In the genomic region with DNA sequence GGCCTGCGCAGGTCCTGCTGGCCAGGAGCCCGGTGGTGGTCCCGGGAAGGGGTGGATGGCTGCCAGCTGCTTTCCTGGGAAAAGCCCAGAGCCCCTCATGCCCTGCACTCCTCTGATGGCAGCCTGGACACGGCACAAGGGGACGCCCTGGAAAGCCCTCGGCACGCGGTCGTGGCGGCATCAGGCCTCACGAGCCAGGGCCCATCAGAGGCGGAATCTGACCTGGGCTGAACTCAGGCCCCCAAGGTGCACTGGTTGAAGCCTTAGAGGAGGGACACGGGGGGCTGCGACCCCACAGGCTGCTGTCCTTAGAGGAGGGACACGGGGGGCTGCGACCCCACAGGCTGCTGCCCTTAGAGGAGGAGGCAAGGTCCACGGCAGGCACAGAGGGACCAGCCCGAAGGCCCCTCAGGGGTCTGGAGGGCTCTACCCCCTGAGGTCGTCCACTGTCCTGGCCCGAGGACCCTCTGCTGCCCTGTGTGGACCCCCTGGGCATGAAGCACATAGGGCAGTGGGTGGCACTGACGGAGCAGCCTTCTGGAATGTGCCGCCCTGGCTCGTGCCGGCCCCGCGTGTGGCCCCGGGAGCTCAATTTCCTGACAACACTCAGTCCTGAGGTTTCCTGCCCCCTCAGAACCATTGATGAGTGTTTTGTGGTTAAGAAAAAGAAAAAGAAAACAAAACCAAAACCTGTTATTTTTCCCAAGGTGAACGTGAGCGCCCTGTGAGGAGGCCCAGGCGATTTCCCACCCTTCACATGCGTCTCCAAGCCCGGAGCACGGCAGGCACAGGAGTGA, we compare ENCODE assay signal across 11 cellular contexts. TPM values are rescaled to one million over a fixed set of nuclear protein-coding genes. Genes with fewer than 3 reads are reported as not detected.
DNase-seq lines count a peak whose midpoint lies in the region; ATAC-seq and TF ChIP-seq lines count a peak whose summit lies in the region.
"Had no signal": no experiment of that assay in that cellular context is flagged by ENCODE, and none has a peak within 500 bp of the region (broad histone marks: within the 10 kb centered on the region; RNA-seq: fewer than 3 reads in every experiment).

No MANE protein-coding gene starts in this region.

- H3K4me1 Mint-ChIP-seq in T-helper 17 cell: peaks cover 22% of the 10 kb centered on the region
- H3K4me1 Mint-ChIP-seq in activated naive CD4-positive, alpha-beta T cell treated with anti-CD3 and anti-CD28 coated beads, Interleukin-2, amount 50 U/mL, for 24 hours: peaks cover 40% of the 10 kb centered on the region

- no peak for TF ChIP-seq CTCF in lower lobe of right lung (IDR thresholded peaks at IDR 0.05)
- no peak for TF ChIP-seq CTCF in coronary artery (IDR thresholded peaks at IDR 0.05)

- H3K27ac ChIP-seq in lower lobe of right lung (no peak overlapping the region), coronary artery (no peak overlapping the region)
- H3K27ac ChIP-seq: dorsolateral prefrontal cortex, neutrophil had no signal

- intact Hi-C loops in lower lobe of right lung (cut with DNase I): no loop called here

- DNase-seq in EH (ENCODE audit: low read depth): peak; percentile 27
- DNase-seq in T-helper 17 cell: no peak
- DNase-seq in stimulated activated CD4-positive, alpha-beta T cell treated with anti-CD3 and anti-CD28 coated beads, Interleukin-12 subunit alpha, Interleukin-12 subunit beta, amount 100 ng/mL, for 4 hours: peak; percentile 48
- no peak for DNase-seq in lower lobe of right lung
- DNase-seq in coronary artery (ENCODE audit: low spot score): no peak
- DNase-seq in NAMALWA (ENCODE audit: low spot score): no peak
- DNase-seq in SW 1271 (lab: John Stamatoyannopoulos, UW): no peak
- DNase-seq: dorsolateral prefrontal cortex, NCI-H526 treated with DMSO at 0.1 percent for 48 hours had no signal

- H3K27me3 ChIP-seq in lower lobe of right lung (ENCODE audit: low read depth): peaks cover 20% of the 10 kb centered on the region
- H3K27me3 ChIP-seq: dorsolateral prefrontal cortex had no signal

- H3K27ac Mint-ChIP-seq in T-helper 17 cell: peak overlapping the region; percentile 79
- H3K27ac Mint-ChIP-seq in activated naive CD4-positive, alpha-beta T cell treated with anti-CD3 and anti-CD28 coated beads, Interleukin-2, amount 50 U/mL, for 24 hours: peak overlapping the region; percentile 86

- no peaks in the 10 kb centered on the region for H3K9me3 ChIP-seq in T-helper 17 cell (ENCODE audit: control insufficient read depth, low read length, poor library complexity, severe bottlenecking)
- no peaks in the 10 kb centered on the region for H3K9me3 ChIP-seq in lower lobe of right lung
- H3K9me3 ChIP-seq: neutrophil had no signal

- no peaks in the 10 kb centered on the region for H3K36me3 ChIP-seq in lower lobe of right lung
- H3K36me3 ChIP-seq: neutrophil had no signal

- peak overlapping the region; percentile 84 for H3K4me3 Mint-ChIP-seq in T-helper 17 cell
- H3K4me3 Mint-ChIP-seq in activated naive CD4-positive, alpha-beta T cell treated with anti-CD3 and anti-CD28 coated beads, Interleukin-2, amount 50 U/mL, for 24 hours: peak overlapping the region; percentile 77

- peaks cover 6% of the 10 kb centered on the region for H3K27me3 Mint-ChIP-seq in T-helper 17 cell
- H3K27me3 Mint-ChIP-seq in activated naive CD4-positive, alpha-beta T cell treated with anti-CD3 and anti-CD28 coated beads, Interleukin-2, amount 50 U/mL, for 24 hours: no peaks in the 10 kb centered on the region

- ATAC-seq in T-helper 17 cell (peak; percentile 77), lower lobe of right lung (no peak)

- H3K4me3 ChIP-seq in lower lobe of right lung (no peak overlapping the region), coronary artery (no peak overlapping the region)
- H3K4me3 ChIP-seq: dorsolateral prefrontal cortex had no signal

- no peaks in the 10 kb centered on the region for H3K4me1 ChIP-seq in lower lobe of right lung

- no peaks in the 10 kb centered on the region for H3K9me3 Mint-ChIP-seq in activated naive CD4-positive, alpha-beta T cell treated with anti-CD3 and anti-CD28 coated beads, Interleukin-2, amount 50 U/mL, for 24 hours

- no peaks in the 10 kb centered on the region for H3K36me3 Mint-ChIP-seq in T-helper 17 cell (ENCODE audit: low read depth)
- no peaks in the 10 kb centered on the region for H3K36me3 Mint-ChIP-seq in activated naive CD4-positive, alpha-beta T cell treated with anti-CD3 and anti-CD28 coated beads, Interleukin-2, amount 50 U/mL, for 24 hours

RNA-seq across cellular contexts. Expression of a gene that starts 22.2 kb away (rescaled TPM):
- total RNA-seq in T-helper 17 cell (1 to 10 TPM; 1.1 to 3.1 TPM), lower lobe of right lung (0.15 TPM)

RNA-seq across cellular contexts. Expression of a gene that starts 33.0 kb away (rescaled TPM):
- 10 to 100 TPM; 44.4 to 45.6 TPM for total RNA-seq in T-helper 17 cell
- total RNA-seq in lower lobe of right lung: 23.8 TPM

Comparison
In these comparisons a context has a peak if more than half of its experiments do, and no peak if none do; other contexts are left out.
1. DNase-seq: peak in EH (single experiment) and stimulated activated CD4-positive, alpha-beta T cell treated with anti-CD3 and anti-CD28 coated beads, Interleukin-12 subunit alpha, Interleukin-12 subunit beta, amount 100 ng/mL, for 4 hours (single experiment); none in T-helper 17 cell (0 of 3), lower lobe of right lung (single experiment), coronary artery (single experiment), NAMALWA (single experiment) and SW 1271 (0 of 2).